In genomic region chr1:234599617-234600417, GRCh38 we compare ENCODE assay signal across 1 cellular context.
TF ChIP-seq lines count a peak whose summit lies in the region.

No MANE protein-coding gene starts in this region.

TF ChIP-seq in HepG2, 621 proteins besides CTCF, POLR2A, EP300 and RAD21 (continued from another document and continues in another):
- TF ChIP-seq PRDM10 (CRISPR knock-in tag; IDR thresholded peaks at IDR 0.05; ENCODE audit: low read depth) = no peak
- TF ChIP-seq FUBP1 (CRISPR knock-in tag; IDR thresholded peaks at IDR 0.05; ENCODE audit: borderline replicate concordance) = no peak
- TF ChIP-seq RFX1 (IDR thresholded peaks at IDR 0.05) = no peak
- no peak for TF ChIP-seq MTA3 (CRISPR knock-in tag; IDR thresholded peaks at IDR 0.05)
- no peak for TF ChIP-seq MAFG (CRISPR knock-in tag; IDR thresholded peaks at IDR 0.05)
- TF ChIP-seq ZBTB34 (CRISPR knock-in tag; IDR thresholded peaks at IDR 0.05) = peak; percentile 88; the same call in 1 of the 2 replicates
- no peak for TF ChIP-seq ZNF781 (CRISPR knock-in tag; IDR thresholded peaks at IDR 0.05; ENCODE audit: borderline replicate concordance, not compliant biosample characterization)
- TF ChIP-seq PAWR (CRISPR knock-in tag; IDR thresholded peaks at IDR 0.05; ENCODE audit: borderline replicate concordance) = no peak
- TF ChIP-seq TP53 (CRISPR knock-in tag; conservative IDR thresholded peaks at IDR 0.05) = no peak
- TF ChIP-seq ZSCAN25 (CRISPR knock-in tag; IDR thresholded peaks at IDR 0.05) = peak; percentile 95
- peak; percentile 88 for TF ChIP-seq MTERF4 (CRISPR knock-in tag; IDR thresholded peaks at IDR 0.05)
- TF ChIP-seq MLXIP (CRISPR knock-in tag; IDR thresholded peaks at IDR 0.05; ENCODE audit: borderline replicate concordance) = peak; percentile 76; the same call in 1 of the 2 replicates
- TF ChIP-seq ZSCAN29 (CRISPR knock-in tag; conservative IDR thresholded peaks at IDR 0.05) = 0 out of 2 replicates have a peak, but pooled peaks have one; percentile 36
- peak; percentile 52; the same call in 1 of the 2 replicates for TF ChIP-seq KMT2A (CRISPR knock-in tag; IDR thresholded peaks at IDR 0.05)
- TF ChIP-seq PLSCR1 (CRISPR knock-in tag; IDR thresholded peaks at IDR 0.05; ENCODE audit: borderline replicate concordance) = no peak; the same call in 1 of the 2 replicates
- no peak for TF ChIP-seq PHF5A (CRISPR knock-in tag; IDR thresholded peaks at IDR 0.05; ENCODE audit: low read depth, unreplicated experiment)
- no peak for TF ChIP-seq TRAFD1 (CRISPR knock-in tag; IDR thresholded peaks at IDR 0.05; ENCODE audit: borderline replicate concordance)
- no peak for TF ChIP-seq TGIF2 (CRISPR knock-in tag; IDR thresholded peaks at IDR 0.05)
- peak; percentile 97 for TF ChIP-seq ZBTB2 (CRISPR knock-in tag; IDR thresholded peaks at IDR 0.05; ENCODE audit: low read depth)
- TF ChIP-seq CHCHD3 (CRISPR knock-in tag; IDR thresholded peaks at IDR 0.05) = 0 out of 2 replicates have a peak, but pooled peaks have one; percentile 33
- TF ChIP-seq PRDM4 (CRISPR knock-in tag; IDR thresholded peaks at IDR 0.05; ENCODE audit: borderline replicate concordance) = no peak
- no peak for TF ChIP-seq MTF2 (CRISPR knock-in tag; IDR thresholded peaks at IDR 0.05; ENCODE audit: borderline replicate concordance)
- TF ChIP-seq MTA1 (CRISPR knock-in tag; IDR thresholded peaks at IDR 0.05; ENCODE audit: borderline replicate concordance) = peak; percentile 84; the same call in 1 of the 2 replicates
- peak; percentile 66; the same call in 1 of the 2 replicates for TF ChIP-seq ZSCAN12 (CRISPR knock-in tag; IDR thresholded peaks at IDR 0.05)
- peak; percentile 68; the same call in 1 of the 2 replicates for TF ChIP-seq ZNF777 (CRISPR knock-in tag; IDR thresholded peaks at IDR 0.05)
- no peak for TF ChIP-seq LCORL (IDR thresholded peaks at IDR 0.05)
- TF ChIP-seq LCORL (CRISPR knock-in tag; IDR thresholded peaks at IDR 0.05) = peak; percentile 34; the same call in 1 of the 2 replicates
- no peak for TF ChIP-seq RARG (CRISPR knock-in tag; IDR thresholded peaks at IDR 0.05; ENCODE audit: low read depth)
- no peak for TF ChIP-seq SSRP1 (CRISPR knock-in tag; IDR thresholded peaks at IDR 0.05)
- no peak; the same call in 1 of the 2 replicates for TF ChIP-seq ZBTB8A (CRISPR knock-in tag; IDR thresholded peaks at IDR 0.05; ENCODE audit: borderline replicate concordance, low read depth)
- peak; percentile 67; the same call in 1 of the 2 replicates for TF ChIP-seq EED (CRISPR knock-in tag; IDR thresholded peaks at IDR 0.05)
- no peak for TF ChIP-seq CSRNP2 (CRISPR knock-in tag; conservative IDR thresholded peaks at IDR 0.05; ENCODE audit: low read depth)
